ENCODE assay signal across 1 cellular context in genomic region chr6:7165002-7165735, GRCh38.
TF ChIP-seq lines count a peak whose summit lies in the region.

No MANE protein-coding gene starts in this region.

TF ChIP-seq in K562, 482 proteins besides CTCF, POLR2A, EP300 and RAD21 (continued from another document and continues in another):
- TF ChIP-seq CTCFL (IDR thresholded peaks at IDR 0.05; ENCODE audit: borderline replicate concordance, insufficient read depth, low read depth, low read length, poor library complexity, severe bottlenecking) (no peak), ZNF699 (CRISPR knock-in tag; IDR thresholded peaks at IDR 0.05; ENCODE audit: insufficient replicate concordance) (no peak), ZFX (CRISPR knock-in tag; IDR thresholded peaks at IDR 0.05) (peak; percentile 69), HDAC1 (IDR thresholded peaks at IDR 0.05) (peak; percentile 92 to 96), NFXL1 (CRISPR knock-in tag; IDR thresholded peaks at IDR 0.05) (no peak), RUNX1 (IDR thresholded peaks at IDR 0.05; ENCODE audit: low read depth) (peak; percentile 82; the same call in 1 of the 2 replicates), ZNF449 (CRISPR knock-in tag; IDR thresholded peaks at IDR 0.05) (peak; percentile 82), BCL6 (CRISPR knock-in tag; IDR thresholded peaks at IDR 0.05) (peak; percentile 63; the same call in 1 of the 2 replicates), CBFA2T2 (conservative IDR thresholded peaks at IDR 0.05) (peak; percentile 96), E2F3 (CRISPR knock-in tag; IDR thresholded peaks at IDR 0.05) (no peak), HNRNPUL1 (IDR thresholded peaks at IDR 0.05; ENCODE audit: low read length) (no peak), MXD1 (CRISPR knock-in tag; IDR thresholded peaks at IDR 0.05; ENCODE audit: borderline replicate concordance, poor library complexity, severe bottlenecking) (peak; percentile 40), NCOR1 (IDR thresholded peaks at IDR 0.05) (peak; percentile 97), ELF1 (tag; IDR thresholded peaks at IDR 0.05) (peak; percentile 71), CBX3 (IDR thresholded peaks at IDR 0.05; ENCODE audit: borderline replicate concordance in 1 of 2, low read length in 2 of 2) (peak in 1 of 2 experiments; percentile 87; a peak in 2 of 3 replicates), ZFPM2 (CRISPR knock-in tag; IDR thresholded peaks at IDR 0.05) (no peak), CXXC5 (CRISPR knock-in tag; IDR thresholded peaks at IDR 0.05) (peak; percentile 83), BCOR (IDR thresholded peaks at IDR 0.05) (peak; percentile 71; the same call in 1 of the 2 replicates), CAMTA2 (CRISPR knock-in tag; conservative IDR thresholded peaks at IDR 0.05) (no peak), NR0B1 (IDR thresholded peaks at IDR 0.05; ENCODE audit: partially characterized antibody) (no peak), KDM2B (CRISPR knock-in tag; IDR thresholded peaks at IDR 0.05) (no peak), ZNF174 (CRISPR knock-in tag; IDR thresholded peaks at IDR 0.05) (peak; percentile 72; the same call in 1 of the 2 replicates), NRF1 (conservative IDR thresholded peaks at IDR 0.05 in 1 of 2, IDR thresholded peaks at IDR 0.05 in 1 of 2) (peak; percentile 36 to 45; a peak in 3 of 4 replicates), ZNF79 (CRISPR knock-in tag; IDR thresholded peaks at IDR 0.05; ENCODE audit: low read depth) (peak; percentile 78), MYC (IDR thresholded peaks at IDR 0.05; ENCODE audit: low read depth, low read length) (peak; percentile 71; the same call in 1 of the 2 replicates), MYC (CRISPR knock-in tag; IDR thresholded peaks at IDR 0.05; ENCODE audit: borderline replicate concordance, low read depth) (peak; percentile 75; the same call in 1 of the 2 replicates), ZHX1 (conservative IDR thresholded peaks at IDR 0.05; ENCODE audit: low read length) (no peak), ZNF395 (CRISPR knock-in tag; IDR thresholded peaks at IDR 0.05) (peak; percentile 99), L3MBTL2 (IDR thresholded peaks at IDR 0.05) (peak; percentile 97), MTA3 (IDR thresholded peaks at IDR 0.05; ENCODE audit: borderline replicate concordance) (peak; percentile 90), SP2 (IDR thresholded peaks at IDR 0.05; ENCODE audit: extremely low read depth, low read depth, low read length, poor library complexity, severe bottlenecking) (no peak), SAFB (IDR thresholded peaks at IDR 0.05; ENCODE audit: borderline replicate concordance, low read depth, low read length) (no peak), MBD1 (CRISPR knock-in tag; IDR thresholded peaks at IDR 0.05) (no peak), PHF20 (IDR thresholded peaks at IDR 0.05; ENCODE audit: partially characterized antibody) (no peak), NCOA1 (IDR thresholded peaks at IDR 0.05; ENCODE audit: low read depth) (peak; percentile 87), POLR3G (IDR thresholded peaks at IDR 0.05; ENCODE audit: extremely low read depth, insufficient read length, insufficient replicate concordance) (no peak), MIER1 (IDR thresholded peaks at IDR 0.05; ENCODE audit: low read depth) (0 out of 2 replicates have a peak, but pooled peaks have one; percentile 16), ZNF407 (IDR thresholded peaks at IDR 0.05; ENCODE audit: low read depth) (no peak), FOXK1 (CRISPR knock-in tag; IDR thresholded peaks at IDR 0.05; ENCODE audit: borderline replicate concordance) (no peak; the same call in 1 of the 2 replicates), ZNF655 (CRISPR knock-in tag; IDR thresholded peaks at IDR 0.05) (no peak), ETV1 (tag; conservative IDR thresholded peaks at IDR 0.05; ENCODE audit: low read depth) (peak; percentile 82), JUNB (CRISPR knock-in tag; conservative IDR thresholded peaks at IDR 0.05) (no peak; the same call in 1 of the 2 replicates)
